24 cellular contexts compared by ENCODE assay signal in genomic region chr1:30044745-30045144, GRCh38.
"Had no signal": no experiment of that assay in that cellular context is flagged by ENCODE, and none has a peak within 500 bp of the region (broad histone marks: within the 10 kb centered on the region; RNA-seq: fewer than 3 reads in every experiment).

No MANE protein-coding gene starts in this region.

- H3K36me3 ChIP-seq: esophagus squamous epithelium, heart right ventricle, left lung, lower lobe of right lung, spleen, thoracic aorta had no signal

- H3K27ac ChIP-seq: epithelial cell of prostate, esophagus squamous epithelium, heart right ventricle, left lung, lower lobe of right lung, spleen, thoracic aorta had no signal

- H3K27ac Mint-ChIP-seq: activated CD4-positive, alpha-beta memory T cell treated with anti-CD3 and anti-CD28 coated beads, Interleukin-2, amount 10 ng/mL, durations not matched to agents 7 days and 5 days; activated CD4-positive, alpha-beta T cell treated with anti-CD3 and anti-CD28 coated beads, Interleukin-2, amount 10 ng/mL, durations not matched to agents 7 days and 5 days; activated naive CD8-positive, alpha-beta T cell; activated T-helper 2 cell treated with anti-CD3 and anti-CD28 coated beads, Interferon-gamma antibody, Interleukin-2, Interleukin-4, amounts not matched to agents 10 μg/mL and 5 μg/mL and 100 μg/mL, durations not matched to agents 14 hours and 24 hours and 36 hours; nephron progenitor cell had no signal

- ATAC-seq: heart right ventricle, left lung, lower lobe of right lung, right cardiac atrium had no signal

- DNase-seq: activated CD4-positive, alpha-beta memory T cell treated with anti-CD3 and anti-CD28 coated beads, Interleukin-2, amount 10 ng/mL, durations not matched to agents 7 days and 5 days; activated CD4-positive, alpha-beta T cell treated with anti-CD3 and anti-CD28 coated beads for 1 hour; activated CD4-positive, alpha-beta T cell treated with anti-CD3 and anti-CD28 coated beads, Interleukin-2, amount 10 ng/mL, durations not matched to agents 7 days and 5 days; activated T-cell treated with anti-CD3 and anti-CD28 coated beads, Interleukin-2, amount 50 U/mL, for 48 hours; anterior cingulate cortex; effector CD8-positive, alpha-beta T cell; esophagus squamous epithelium; foreskin melanocyte; heart right ventricle; left lung; lower lobe of right lung; mesenchymal stem cell; mucosa of descending colon; nephron progenitor cell; nucleus accumbens; right cardiac atrium; spleen; stimulated activated naive CD4-positive, alpha-beta T cell treated with Interleukin-2 at 50 U/mL for 16 hours; T-helper 2 cell; trophoblast cell had no signal

- H3K36me3 Mint-ChIP-seq: activated naive CD8-positive, alpha-beta T cell had no signal

- H3K4me1 ChIP-seq: esophagus squamous epithelium, heart right ventricle, left lung, lower lobe of right lung, spleen had no signal

- H3K9me3 Mint-ChIP-seq: activated T-helper 2 cell treated with anti-CD3 and anti-CD28 coated beads, Interferon-gamma antibody, Interleukin-2, Interleukin-4, amounts not matched to agents 10 μg/mL and 5 μg/mL and 100 μg/mL, durations not matched to agents 14 hours and 24 hours and 36 hours had no signal

- H3K4me3 ChIP-seq: esophagus squamous epithelium, heart right ventricle, left lung, lower lobe of right lung, mucosa of descending colon, spleen, thoracic aorta had no signal

- H3K4me1 Mint-ChIP-seq: activated CD4-positive, alpha-beta memory T cell treated with anti-CD3 and anti-CD28 coated beads, Interleukin-2, amount 10 ng/mL, durations not matched to agents 7 days and 5 days; activated CD4-positive, alpha-beta T cell treated with anti-CD3 and anti-CD28 coated beads, Interleukin-2, amount 10 ng/mL, durations not matched to agents 7 days and 5 days had no signal

- H3K4me3 Mint-ChIP-seq: activated CD4-positive, alpha-beta memory T cell treated with anti-CD3 and anti-CD28 coated beads, Interleukin-2, amount 10 ng/mL, durations not matched to agents 7 days and 5 days; activated CD4-positive, alpha-beta T cell treated with anti-CD3 and anti-CD28 coated beads, Interleukin-2, amount 10 ng/mL, durations not matched to agents 7 days and 5 days; activated naive CD8-positive, alpha-beta T cell; nephron progenitor cell had no signal

- H3K27me3 Mint-ChIP-seq: activated CD4-positive, alpha-beta memory T cell treated with anti-CD3 and anti-CD28 coated beads, Interleukin-2, amount 10 ng/mL, durations not matched to agents 7 days and 5 days; activated CD4-positive, alpha-beta T cell treated with anti-CD3 and anti-CD28 coated beads, Interleukin-2, amount 10 ng/mL, durations not matched to agents 7 days and 5 days had no signal

- H3K9me3 ChIP-seq: esophagus squamous epithelium, lower lobe of right lung, mucosa of descending colon, thoracic aorta had no signal
